Comparison of ENCODE assay signal across 17 cellular contexts in genomic region chr15:34360298-34360697, GRCh38. TPM values are rescaled to one million over a fixed set of nuclear protein-coding genes. Genes with fewer than 3 reads are reported as not detected.
DNase-seq lines count a peak whose midpoint lies in the region; ATAC-seq, FAIRE-seq and TF ChIP-seq lines count a peak whose summit lies in the region.
"Had no signal": no experiment of that assay in that cellular context is flagged by ENCODE, and none has a peak within 500 bp of the region (broad histone marks: within the 10 kb centered on the region; RNA-seq: fewer than 3 reads in every experiment).

No MANE protein-coding gene starts in this region.

- no peak for FAIRE-seq in small intestine (lab: Jason Lieb, UNC)

- H3K4me1 ChIP-seq in esophagus squamous epithelium (peaks cover 5 to 66% (median 10%) of the 10 kb centered on the region in 3 donors), small intestine (ENCODE audit: control insufficient read depth in 2 of 2, insufficient read depth in 1 of 2, low read depth in 1 of 2, low read length in 1 of 2) (peaks cover 0 to 3% of the 10 kb centered on the region in 2 donors)
- H3K4me1 ChIP-seq: HAP-1, parathyroid adenoma had no signal

- H3K36me3 ChIP-seq in esophagus squamous epithelium, result peaks cover 0 to 90% (median 12%) of the 10 kb centered on the region in 3 donors
- H3K36me3 ChIP-seq in small intestine (ENCODE audit: control insufficient read depth in 2 of 2, insufficient read depth in 2 of 2, low read length in 2 of 2), result peaks cover 2% of the 10 kb centered on the region in 2 donors

- H3K4me3 ChIP-seq in LNCaP clone FGC (ENCODE audit: low read depth, low read length) (no peak overlapping the region), esophagus squamous epithelium (no peak overlapping the region), small intestine (ENCODE audit: low read depth in 1 of 2, low read length in 2 of 2) (no peak overlapping the region)
- H3K4me3 ChIP-seq: BLaER1, esophagus muscularis mucosa, HAP-1, heart right ventricle had no signal

- H3K27me3 ChIP-seq in esophagus squamous epithelium, result no peaks in the 10 kb centered on the region
- no peaks in the 10 kb centered on the region for H3K27me3 ChIP-seq in small intestine (ENCODE audit: control insufficient read depth in 2 of 2, insufficient read depth in 2 of 2, low read length in 2 of 2)
- H3K27me3 ChIP-seq: BLaER1, esophagus muscularis mucosa, heart right ventricle had no signal

- H3K9me3 ChIP-seq in esophagus squamous epithelium (no peaks in the 10 kb centered on the region), small intestine (ENCODE audit: control insufficient read depth, low read depth) (no peaks in the 10 kb centered on the region)
- H3K9me3 ChIP-seq: BLaER1, esophagus muscularis mucosa, HAP-1, heart right ventricle had no signal

- H3K27ac ChIP-seq in esophagus squamous epithelium, result peak overlapping the region in 3 of 4 donors; percentile 68 to 74 (median 69)
- H3K27ac ChIP-seq in small intestine (ENCODE audit: low read depth in 1 of 2, low read length in 1 of 2), result peak overlapping the region in 1 of 2 donors; percentile 77
- H3K27ac ChIP-seq: BLaER1, esophagus muscularis mucosa, heart right ventricle, parathyroid adenoma had no signal

- TF ChIP-seq POLR2A in esophagus squamous epithelium (IDR thresholded peaks at IDR 0.05) (no peak), GM18505 (IDR thresholded peaks at IDR 0.05; ENCODE audit: borderline replicate concordance, extremely low read depth, insufficient read depth, insufficient read length) (no peak)

- TF ChIP-seq CTCF in LNCaP clone FGC (IDR thresholded peaks at IDR 0.05; ENCODE audit: control insufficient read depth, extremely low read depth, insufficient read depth) (peak; percentile 37), esophagus squamous epithelium (IDR thresholded peaks at IDR 0.05) (no peak)

- ATAC-seq in stimulated activated naive CD8-positive, alpha-beta T cell treated with anti-CD3 and anti-CD28 coated beads, Interleukin-15, Interleukin-2, amounts not matched to agents 100 U/mL and 50 U/mL, for 24 hours, result no peak
- ATAC-seq in HG02840 (IDR thresholded peaks at IDR 0.05; ENCODE audit: low FRiP score, unreplicated experiment), result no peak
- no peak for ATAC-seq in GM18505 (IDR thresholded peaks at IDR 0.05; ENCODE audit: unreplicated experiment)
- ATAC-seq: heart right ventricle, left cardiac atrium had no signal

- intact Hi-C loops in esophagus squamous epithelium (cut with DNase I), result loop anchor here (10.0 kb wide), 1 partner anchor 125 kb away; no protein-coding TSS in a partner anchor

- DNase-seq in EL (peak; percentile 33), LNCaP clone FGC (ENCODE audit: low read depth) (peak; percentile 43), esophagus squamous epithelium (lab: John Stamatoyannopoulos, UW) (no peak), small intestine (peak; percentile 38)
- DNase-seq in stimulated activated naive CD8-positive, alpha-beta T cell treated with anti-CD3 and anti-CD28 coated beads, Interleukin-15, Interleukin-2, amounts not matched to agents 100 U/mL and 50 U/mL, for 24 hours, result no peak
- DNase-seq: anterior cingulate cortex; heart right ventricle; left cardiac atrium; NCI-H774; stimulated activated CD4-positive, alpha-beta T cell treated with anti-CD3 and anti-CD28 coated beads, Interleukin-12 subunit alpha, Interleukin-12 subunit beta, amount 100 ng/mL, for 4 hours had no signal

- WGBS in esophagus squamous epithelium, 2 donors, result 60% methylated on average over 1 of the region's 1 CpG; no CpG with 5 or more reads in 1 of the 2 donors
- WGBS in small intestine, 3 donors, result 41 to 95% (median 81%) methylated on average over 1 of the region's 1 CpG

RNA-seq across cellular contexts. Expression of gene LPCAT4, which starts 6.7 kb away (rescaled TPM):
- 10 to 100 TPM; 11.8 to 40.2 (median 32.6) TPM for total RNA-seq in esophagus squamous epithelium
- polyA plus RNA-seq in small intestine, result 10 to 100 TPM; 19.7 to 85.0 (median 79.8) TPM

RNA-seq across cellular contexts. Expression of gene NUTM1, which starts 17.2 kb away (rescaled TPM):
- total RNA-seq in esophagus squamous epithelium, result not detected
- under 1 TPM in 1 of 3 donors, not detected in 2; 0.01 TPM for polyA plus RNA-seq in small intestine
- total RNA-seq: esophagus muscularis mucosa, heart right ventricle, left cardiac atrium, mucosa of gallbladder had no signal

RNA-seq across cellular contexts. Expression of gene NOP10, which starts 17.4 kb away (rescaled TPM):
- total RNA-seq in esophagus squamous epithelium, result 100 to 1,000 TPM; 132 to 213 (median 176) TPM
- polyA plus RNA-seq in small intestine, result 100 to 1,000 TPM; 257 to 422 (median 418) TPM

RNA-seq across cellular contexts. Expression of gene SLC12A6, which starts 22.7 kb away (rescaled TPM):
- total RNA-seq in esophagus squamous epithelium, result 10 to 100 TPM; 33.0 to 70.3 (median 49.5) TPM
- polyA plus RNA-seq in small intestine, result 1 to 10 TPM; 3.5 to 6.5 (median 5.1) TPM

Comparison
In these comparisons a context has a peak if more than half of its experiments do, and no peak if none do; other contexts are left out.
1. DNase-seq: peak in EL (single experiment), LNCaP clone FGC (single experiment) and small intestine (single experiment); none in esophagus squamous epithelium (single experiment) and stimulated activated naive CD8-positive, alpha-beta T cell treated with anti-CD3 and anti-CD28 coated beads, Interleukin-15, Interleukin-2, amounts not matched to agents 100 U/mL and 50 U/mL, for 24 hours (single experiment).